In the genomic region with DNA sequence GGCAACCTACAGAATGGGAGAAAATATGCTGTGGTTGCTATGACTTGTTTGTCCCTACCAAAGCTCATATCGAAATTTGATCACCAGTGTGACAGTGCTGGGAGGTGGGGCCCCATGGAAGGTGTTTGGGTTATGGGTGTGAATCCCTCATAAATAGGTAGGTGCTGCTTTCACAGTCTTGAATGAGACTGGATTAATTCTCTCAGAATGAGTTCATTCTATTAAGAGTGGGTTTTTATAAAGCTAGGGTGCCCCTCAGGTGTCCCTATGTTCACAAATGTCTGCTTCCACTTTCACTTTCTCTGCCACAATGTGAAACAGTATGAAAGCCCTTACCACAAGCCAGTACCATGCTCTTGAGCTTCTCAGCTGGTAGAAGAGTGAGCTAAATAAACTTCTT, we compare ENCODE assay signal across 8 cellular contexts.
A peak's percentile ranks its signal among the peaks of the same experiment; 100 is the strongest.
DNase-seq lines count a peak whose midpoint lies in the region; ATAC-seq and TF ChIP-seq lines count a peak whose summit lies in the region.
"Had no signal": no experiment of that assay in that cellular context is flagged by ENCODE, and none has a peak within 500 bp of the region (broad histone marks: within the 10 kb centered on the region; RNA-seq: fewer than 3 reads in every experiment).

No MANE protein-coding gene starts in this region.

- no peak overlapping the region for H3K9ac ChIP-seq in endodermal cell (ENCODE audit: extremely low read depth, low read length, poor library complexity, severe bottlenecking)

- ATAC-seq in GM19328 (IDR thresholded peaks at IDR 0.05; ENCODE audit: unreplicated experiment), result peak; percentile 79
- ATAC-seq in HG02973 (IDR thresholded peaks at IDR 0.05; ENCODE audit: unreplicated experiment), result peak; percentile 64
- peak; percentile 87 for ATAC-seq in activated CD8-positive, alpha-beta T cell treated with anti-CD3 and anti-CD28 coated beads, Interleukin-2, amount 10 ng/mL, durations not matched to agents 7 days and 5 days

- H3K36me3 ChIP-seq in esophagus muscularis mucosa (peaks cover 0 to 5% (median 0%) of the 10 kb centered on the region in 4 donors), endodermal cell (ENCODE audit: control insufficient read depth, insufficient read depth, low read length) (no peaks in the 10 kb centered on the region)

- H3K4me1 Mint-ChIP-seq in activated CD8-positive, alpha-beta T cell treated with anti-CD3 and anti-CD28 coated beads, Interleukin-2, amount 10 ng/mL, durations not matched to agents 7 days and 5 days (ENCODE audit: low read depth), result peaks cover 8% of the 10 kb centered on the region
- H3K4me1 Mint-ChIP-seq in osteocyte (ENCODE audit: unreplicated experiment), result peaks cover 4% of the 10 kb centered on the region
- H3K4me1 Mint-ChIP-seq in endodermal cell, result no peaks in the 10 kb centered on the region

- no peaks in the 10 kb centered on the region for H3K27me3 Mint-ChIP-seq in activated CD8-positive, alpha-beta T cell treated with anti-CD3 and anti-CD28 coated beads, Interleukin-2, amount 10 ng/mL, durations not matched to agents 7 days and 5 days (ENCODE audit: low read depth)
- H3K27me3 Mint-ChIP-seq in osteocyte (ENCODE audit: unreplicated experiment) (no peaks in the 10 kb centered on the region), endodermal cell (ENCODE audit: insufficient read depth) (no peaks in the 10 kb centered on the region)

- POLR2A ChIA-PET in activated CD8-positive, alpha-beta T cell treated with anti-CD3 and anti-CD28 coated beads, Interleukin-2, amount 10 ng/mL, durations not matched to agents 7 days and 5 days (lab: Charles Lee), result interaction anchor here (0.6 kb wide), 1 partner anchor 241 kb away, joined by 3 read pairs; no protein-coding TSS in a partner anchor

- H3K4me3 ChIP-seq in esophagus muscularis mucosa (no peak overlapping the region), endodermal cell (ENCODE audit: low read length) (no peak overlapping the region)

- H3K27ac ChIP-seq in esophagus muscularis mucosa (replicated peaks in 1 of 4) (no peak overlapping the region), endodermal cell (ENCODE audit: low read depth, low read length) (no peak overlapping the region)

- no peak for TF ChIP-seq POLR2A in esophagus muscularis mucosa (IDR thresholded peaks at IDR 0.05; ENCODE audit: low read depth)

- H3K4me3 Mint-ChIP-seq in activated CD8-positive, alpha-beta T cell treated with anti-CD3 and anti-CD28 coated beads, Interleukin-2, amount 10 ng/mL, durations not matched to agents 7 days and 5 days, result peak overlapping the region; percentile 45
- H3K4me3 Mint-ChIP-seq in osteocyte (ENCODE audit: unreplicated experiment) (no peak overlapping the region), endodermal cell (no peak overlapping the region)

- TF ChIP-seq CTCF in esophagus muscularis mucosa (IDR thresholded peaks at IDR 0.05), result no peak
- no peak for TF ChIP-seq CTCF in osteocyte (IDR thresholded peaks at IDR 0.05)
- TF ChIP-seq CTCF in endodermal cell (conservative IDR thresholded peaks at IDR 0.05), result no peak

- no peaks in the 10 kb centered on the region for H3K9me3 Mint-ChIP-seq in activated CD8-positive, alpha-beta T cell treated with anti-CD3 and anti-CD28 coated beads, Interleukin-2, amount 10 ng/mL, durations not matched to agents 7 days and 5 days (ENCODE audit: insufficient read depth)
- H3K9me3 Mint-ChIP-seq in osteocyte (ENCODE audit: unreplicated experiment), result no peaks in the 10 kb centered on the region
- H3K9me3 Mint-ChIP-seq in endodermal cell, result no peaks in the 10 kb centered on the region

- peak; percentile 25 for DNase-seq in activated CD8-positive, alpha-beta T cell treated with anti-CD3 and anti-CD28 coated beads, Interleukin-2, amount 10 ng/mL, durations not matched to agents 7 days and 5 days
- peak; percentile 1 to 3 for DNase-seq in stimulated activated CD4-positive, alpha-beta T cell treated with anti-CD3 and anti-CD28 coated beads, Interleukin-4, amount 100 ng/mL, for 48 hours (ENCODE audit: low read depth in 2 of 2)
- DNase-seq in esophagus muscularis mucosa (ENCODE audit: extremely low spot score) (no peak), osteocyte (ENCODE audit: extremely low spot score, unreplicated experiment) (no peak), endodermal cell (no peak)
- DNase-seq: NCI-H446 treated with DMSO at 0.1 percent for 48 hours had no signal

- CTCF ChIA-PET in activated CD8-positive, alpha-beta T cell treated with anti-CD3 and anti-CD28 coated beads, Interleukin-2, amount 10 ng/mL, durations not matched to agents 7 days and 5 days (lab: Charles Lee), result no interaction called here

- H3K9me3 ChIP-seq in esophagus muscularis mucosa (no peaks in the 10 kb centered on the region), endodermal cell (ENCODE audit: control insufficient read depth, low read length) (no peaks in the 10 kb centered on the region)

- H3K27me3 ChIP-seq in esophagus muscularis mucosa (no peaks in the 10 kb centered on the region), endodermal cell (ENCODE audit: control insufficient read depth, insufficient read depth, low read length, poor library complexity, severe bottlenecking) (no peaks in the 10 kb centered on the region)

- no peaks in the 10 kb centered on the region for H3K36me3 Mint-ChIP-seq in activated CD8-positive, alpha-beta T cell treated with anti-CD3 and anti-CD28 coated beads, Interleukin-2, amount 10 ng/mL, durations not matched to agents 7 days and 5 days (ENCODE audit: low read depth)
- H3K36me3 Mint-ChIP-seq in osteocyte (ENCODE audit: unreplicated experiment) (no peaks in the 10 kb centered on the region), endodermal cell (ENCODE audit: low read depth) (no peaks in the 10 kb centered on the region)

- intact Hi-C loops in esophagus muscularis mucosa (cut with DNase I), result no loop called here

- WGBS in esophagus muscularis mucosa, result 79% methylated on average over 1 of the region's 1 CpG
- WGBS in endodermal cell (ENCODE audit: insufficient coverage in 1 of 2, insufficient read length in 1 of 2), 2 experiments, result 96% methylated on average over 1 of the region's 1 CpG; no CpG with 5 or more reads in 1 of the 2 experiments

- no peak for TF ChIP-seq EP300 in esophagus muscularis mucosa (IDR thresholded peaks at IDR 0.05)

- H3K4me1 ChIP-seq in esophagus muscularis mucosa (no peaks in the 10 kb centered on the region), endodermal cell (ENCODE audit: control insufficient read depth, insufficient read depth, low read length) (no peaks in the 10 kb centered on the region)

- H3K27ac Mint-ChIP-seq in activated CD8-positive, alpha-beta T cell treated with anti-CD3 and anti-CD28 coated beads, Interleukin-2, amount 10 ng/mL, durations not matched to agents 7 days and 5 days, result peak overlapping the region; percentile 78
- H3K27ac Mint-ChIP-seq in osteocyte (ENCODE audit: unreplicated experiment) (no peak overlapping the region), endodermal cell (no peak overlapping the region)

Comparison
In these comparisons a context has a peak if more than half of its experiments do, and no peak if none do; other contexts are left out.
1. DNase-seq: peak in activated CD8-positive, alpha-beta T cell treated with anti-CD3 and anti-CD28 coated beads, Interleukin-2, amount 10 ng/mL, durations not matched to agents 7 days and 5 days (single experiment) and stimulated activated CD4-positive, alpha-beta T cell treated with anti-CD3 and anti-CD28 coated beads, Interleukin-4, amount 100 ng/mL, for 48 hours (2 of 2); none in esophagus muscularis mucosa (single experiment), osteocyte (single experiment) and endodermal cell (single experiment).
2. Peak in every context shown above with its lines, with median percentiles within 50 percentile points of each other: ATAC-seq.